ENCODE assay signal across 24 cellular contexts in genomic region chr11:133507185-133507584, GRCh38. TPM values are rescaled to one million over a fixed set of nuclear protein-coding genes. Genes with fewer than 3 reads are reported as not detected.
"Had no signal": no experiment of that assay in that cellular context is flagged by ENCODE, and none has a peak within 500 bp of the region (broad histone marks: within the 10 kb centered on the region; RNA-seq: fewer than 3 reads in every experiment).

No MANE protein-coding gene starts in this region.

- H3K4me3 Mint-ChIP-seq: IgD-negative memory B cell, T-cell had no signal

- H3K27ac ChIP-seq: HL-60, KMS-11 had no signal

- H3K9ac ChIP-seq: KMS-11, SK-N-SH had no signal

- H3K4me1 Mint-ChIP-seq: T-cell had no signal

- DNase-seq: Kasumi-1, MM.1S, NCI-H1092 treated with DMSO at 0.1 percent for 48 hours, NCI-H1436, NCI-H187, NCI-H2029, NCI-H2081 treated with DMSO at 0.1 percent for 48 hours, NCI-H2171, NCI-H226, NCI-H446, NCI-H510A, NCI-H524 treated with DMSO at 0.1 percent for 48 hours, NCI-H69, NCI-H774, RPMI8226, SHP77, SK-N-SH, SW 1271, T-cell had no signal

- H3K4me2 ChIP-seq: KMS-11, SK-N-SH had no signal

- H3K27ac Mint-ChIP-seq: IgD-negative memory B cell, T-cell had no signal

- ATAC-seq: K562, T-cell had no signal

- H3K36me3 Mint-ChIP-seq: IgD-negative memory B cell, T-cell had no signal

- H3K9me3 ChIP-seq: SK-N-SH had no signal

- H3K4me3 ChIP-seq: K562 had no signal

RNA-seq across cellular contexts. Expression of gene OPCML, which starts 25.1 kb away (rescaled TPM):
- total RNA-seq: K562, SK-MEL-5, T-cell had no signal
